In the genomic region with DNA sequence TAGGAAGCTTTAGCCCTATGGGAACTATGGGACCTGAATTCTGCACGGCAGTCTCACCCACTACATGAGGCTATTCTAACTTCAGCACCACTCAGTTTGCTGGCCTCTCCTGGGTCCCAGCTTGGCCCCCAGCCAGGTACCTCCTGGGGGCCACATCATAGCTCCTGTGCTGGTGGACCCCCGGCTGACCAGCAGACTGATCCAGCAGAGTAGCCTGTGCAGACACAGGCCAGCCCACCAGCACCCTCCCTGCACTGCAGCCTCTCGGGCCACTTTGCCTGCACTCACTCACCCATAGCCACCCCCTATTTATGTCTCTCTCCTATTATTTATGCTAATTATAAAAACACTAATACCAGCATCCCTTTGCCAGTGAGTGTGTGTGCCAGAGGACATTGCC, we compare ENCODE assay signal across 38 cellular contexts. TPM values are rescaled to one million over a fixed set of nuclear protein-coding genes. Genes with fewer than 3 reads are reported as not detected.
"Had no signal": no experiment of that assay in that cellular context is flagged by ENCODE, and none has a peak within 500 bp of the region (broad histone marks: within the 10 kb centered on the region; RNA-seq: fewer than 3 reads in every experiment).

No MANE protein-coding gene starts in this region.

- H3K27me3 Mint-ChIP-seq: activated CD4-positive, alpha-beta memory T cell treated with anti-CD3 and anti-CD28 coated beads, Interleukin-2, amount 10 ng/mL, durations not matched to agents 7 days and 5 days; activated CD4-positive, alpha-beta T cell treated with anti-CD3 and anti-CD28 coated beads for 36 hours; activated CD4-positive, alpha-beta T cell treated with anti-CD3 and anti-CD28 coated beads, Interleukin-2, amount 10 ng/mL, durations not matched to agents 7 days and 5 days; activated CD8-positive, alpha-beta memory T cell treated with anti-CD3 and anti-CD28 coated beads, Interleukin-2, amount 10 ng/mL, durations not matched to agents 7 days and 5 days; activated naive CD4-positive, alpha-beta T cell treated with anti-CD3 and anti-CD28 coated beads, Interleukin-2, amount 10 ng/mL, durations not matched to agents 7 days and 5 days; activated naive CD4-positive, alpha-beta T cell treated with anti-CD3 and anti-CD28 coated beads, Interleukin-2, amount 50 U/mL, for 24 hours; activated naive CD8-positive, alpha-beta T cell; activated naive CD8-positive, alpha-beta T cell treated with anti-CD3 and anti-CD28 coated beads, Interleukin-2, amount 10 ng/mL, durations not matched to agents 7 days and 5 days; activated naive CD8-positive, alpha-beta T cell treated with anti-CD3 and anti-CD28 coated beads, Interleukin-2, amount 50 U/mL, for 24 hours; activated T-cell treated with anti-CD3 and anti-CD28 coated beads, Interleukin-2, amount 50 U/mL, for 24 hours; brain; T-cell had no signal

- ATAC-seq: activated CD4-positive, alpha-beta T cell treated with anti-CD3 and anti-CD28 coated beads for 36 hours; activated CD4-positive, CD25-positive, alpha-beta regulatory T cell treated with anti-CD3 and anti-CD28 coated beads, Interleukin-2, amount 50 U/mL, for 24 hours; activated CD8-positive, alpha-beta memory T cell treated with anti-CD3 and anti-CD28 coated beads, Interleukin-2, amount 10 ng/mL, durations not matched to agents 7 days and 5 days; activated CD8-positive, alpha-beta T cell treated with anti-CD3 and anti-CD28 coated beads, Interleukin-2, amount 10 ng/mL, durations not matched to agents 7 days and 5 days; activated naive CD8-positive, alpha-beta T cell treated with anti-CD3 and anti-CD28 coated beads, Interleukin-2, amount 50 U/mL, for 24 hours; T-cell; WTC11 had no signal

- H3K9me3 ChIP-seq: ascending aorta, breast epithelium had no signal

- H3K4me3 Mint-ChIP-seq: activated CD4-positive, alpha-beta memory T cell treated with anti-CD3 and anti-CD28 coated beads, Interleukin-2, amount 10 ng/mL, durations not matched to agents 7 days and 5 days; activated CD4-positive, alpha-beta T cell treated with anti-CD3 and anti-CD28 coated beads for 36 hours; activated CD4-positive, alpha-beta T cell treated with anti-CD3 and anti-CD28 coated beads, Interleukin-2, amount 10 ng/mL, durations not matched to agents 7 days and 5 days; activated CD8-positive, alpha-beta memory T cell treated with anti-CD3 and anti-CD28 coated beads, Interleukin-2, amount 10 ng/mL, durations not matched to agents 7 days and 5 days; activated CD8-positive, alpha-beta T cell treated with anti-CD3 and anti-CD28 coated beads, Interleukin-2, amount 10 ng/mL, durations not matched to agents 7 days and 5 days; activated naive CD4-positive, alpha-beta T cell treated with anti-CD3 and anti-CD28 coated beads, Interleukin-2, amount 10 ng/mL, durations not matched to agents 7 days and 5 days; activated naive CD4-positive, alpha-beta T cell treated with anti-CD3 and anti-CD28 coated beads, Interleukin-2, amount 50 U/mL, for 24 hours; activated naive CD8-positive, alpha-beta T cell; activated naive CD8-positive, alpha-beta T cell treated with anti-CD3 and anti-CD28 coated beads, Interleukin-2, amount 10 ng/mL, durations not matched to agents 7 days and 5 days; activated naive CD8-positive, alpha-beta T cell treated with anti-CD3 and anti-CD28 coated beads, Interleukin-2, amount 50 U/mL, for 24 hours; activated T-cell treated with anti-CD3 and anti-CD28 coated beads, Interleukin-2, amount 50 U/mL, for 24 hours; brain; T-cell; T-helper 2 cell treated with Interferon-gamma antibody and Interleukin-4, amounts not matched to agents 5 μg/mL and 100 μg/mL, for 36 hours; WTC11 had no signal

- H3K36me3 Mint-ChIP-seq: activated CD8-positive, alpha-beta memory T cell treated with anti-CD3 and anti-CD28 coated beads, Interleukin-2, amount 10 ng/mL, durations not matched to agents 7 days and 5 days; activated naive CD4-positive, alpha-beta T cell treated with anti-CD3 and anti-CD28 coated beads, Interleukin-2, amount 10 ng/mL, durations not matched to agents 7 days and 5 days; activated naive CD4-positive, alpha-beta T cell treated with anti-CD3 and anti-CD28 coated beads, Interleukin-2, amount 50 U/mL, for 24 hours; activated naive CD8-positive, alpha-beta T cell; activated naive CD8-positive, alpha-beta T cell treated with anti-CD3 and anti-CD28 coated beads, Interleukin-2, amount 10 ng/mL, durations not matched to agents 7 days and 5 days; brain; T-cell had no signal

- H3K4me3 ChIP-seq: ascending aorta, breast epithelium had no signal

- H3K4me1 ChIP-seq: ascending aorta, breast epithelium had no signal

- H3K27ac ChIP-seq: ascending aorta, breast epithelium, WERI-Rb-1 had no signal

- H3K27ac Mint-ChIP-seq: activated CD4-positive, alpha-beta memory T cell treated with anti-CD3 and anti-CD28 coated beads, Interleukin-2, amount 10 ng/mL, durations not matched to agents 7 days and 5 days; activated CD4-positive, alpha-beta T cell treated with anti-CD3 and anti-CD28 coated beads for 36 hours; activated CD4-positive, alpha-beta T cell treated with anti-CD3 and anti-CD28 coated beads, Interleukin-2, amount 10 ng/mL, durations not matched to agents 7 days and 5 days; activated CD8-positive, alpha-beta memory T cell treated with anti-CD3 and anti-CD28 coated beads, Interleukin-2, amount 10 ng/mL, durations not matched to agents 7 days and 5 days; activated CD8-positive, alpha-beta T cell treated with anti-CD3 and anti-CD28 coated beads, Interleukin-2, amount 10 ng/mL, durations not matched to agents 7 days and 5 days; activated naive CD4-positive, alpha-beta T cell treated with anti-CD3 and anti-CD28 coated beads, Interleukin-2, amount 10 ng/mL, durations not matched to agents 7 days and 5 days; activated naive CD4-positive, alpha-beta T cell treated with anti-CD3 and anti-CD28 coated beads, Interleukin-2, amount 50 U/mL, for 24 hours; activated naive CD8-positive, alpha-beta T cell; activated naive CD8-positive, alpha-beta T cell treated with anti-CD3 and anti-CD28 coated beads, Interleukin-2, amount 10 ng/mL, durations not matched to agents 7 days and 5 days; activated naive CD8-positive, alpha-beta T cell treated with anti-CD3 and anti-CD28 coated beads, Interleukin-2, amount 50 U/mL, for 24 hours; activated T-cell treated with anti-CD3 and anti-CD28 coated beads, Interleukin-2, amount 50 U/mL, for 24 hours; activated T-helper 2 cell treated with anti-CD3 and anti-CD28 coated beads, Interferon-gamma antibody, Interleukin-2, Interleukin-4, amounts not matched to agents 10 μg/mL and 5 μg/mL and 100 μg/mL, durations not matched to agents 14 hours and 24 hours and 36 hours; brain; T-cell; T-helper 2 cell treated with Interferon-gamma antibody and Interleukin-4, amounts not matched to agents 5 μg/mL and 100 μg/mL, for 36 hours; WTC11 had no signal

- H3K36me3 ChIP-seq: ascending aorta, breast epithelium, WERI-Rb-1 had no signal

- DNase-seq: activated CD4-positive, alpha-beta memory T cell treated with anti-CD3 and anti-CD28 coated beads, Interleukin-2, amount 10 ng/mL, durations not matched to agents 7 days and 5 days; activated CD4-positive, alpha-beta T cell treated with anti-CD3 and anti-CD28 coated beads for 1 hour; activated CD4-positive, alpha-beta T cell treated with anti-CD3 and anti-CD28 coated beads for 36 hours; activated CD4-positive, alpha-beta T cell treated with anti-CD3 and anti-CD28 coated beads for 48 hours; activated CD4-positive, alpha-beta T cell treated with anti-CD3 and anti-CD28 coated beads, Interleukin-2, amount 10 ng/mL, durations not matched to agents 7 days and 5 days; activated CD4-positive, alpha-beta T cell treated with anti-CD3 and anti-CD28 coated beads, Interleukin-2, amount 50 U/mL, for 48 hours; activated CD4-positive, CD25-positive, alpha-beta regulatory T cell; activated CD8-positive, alpha-beta memory T cell treated with anti-CD3 and anti-CD28 coated beads for 24 hours; activated CD8-positive, alpha-beta memory T cell treated with anti-CD3 and anti-CD28 coated beads, Interleukin-2, amount 10 ng/mL, durations not matched to agents 7 days and 5 days; activated CD8-positive, alpha-beta memory T cell treated with anti-CD3 and anti-CD28 coated beads, Interleukin-2, amount 50 U/mL, for 48 hours; activated CD8-positive, alpha-beta T cell treated with anti-CD3 and anti-CD28 coated beads, Interleukin-2, amount 10 ng/mL, durations not matched to agents 7 days and 5 days; activated effector memory CD4-positive, alpha-beta T cell treated with Interleukin-2 at 50 U/mL for 16 hours; activated gamma-delta T cell; activated naive CD4-positive, alpha-beta T cell treated with anti-CD3 and anti-CD28 coated beads, Interleukin-2, amount 10 ng/mL, durations not matched to agents 7 days and 5 days; activated naive CD4-positive, alpha-beta T cell treated with Interleukin-2 at 50 U/mL for 16 hours; activated naive CD8-positive, alpha-beta T cell treated with anti-CD3 and anti-CD28 coated beads, Interleukin-2, amount 10 ng/mL, durations not matched to agents 7 days and 5 days; activated naive CD8-positive, alpha-beta T cell treated with anti-CD3 and anti-CD28 coated beads, Interleukin-2, amount 50 U/mL, for 24 hours; activated T-cell treated with anti-CD3 and anti-CD28 coated beads, Interleukin-2, amount 50 U/mL, for 24 hours; activated T-cell treated with anti-CD3 and anti-CD28 coated beads, Interleukin-2, amount 50 U/mL, for 48 hours; amygdala; anterior cingulate cortex; central memory CD4-positive, alpha-beta T cell; T-cell; T-helper 2 cell; T-helper 9 cell; WERI-Rb-1 had no signal

- H3K27me3 ChIP-seq: ascending aorta, breast epithelium had no signal

- H3K4me1 Mint-ChIP-seq: activated CD4-positive, alpha-beta memory T cell treated with anti-CD3 and anti-CD28 coated beads, Interleukin-2, amount 10 ng/mL, durations not matched to agents 7 days and 5 days; activated CD4-positive, alpha-beta T cell treated with anti-CD3 and anti-CD28 coated beads for 36 hours; activated CD4-positive, alpha-beta T cell treated with anti-CD3 and anti-CD28 coated beads, Interleukin-2, amount 10 ng/mL, durations not matched to agents 7 days and 5 days; activated CD8-positive, alpha-beta memory T cell treated with anti-CD3 and anti-CD28 coated beads, Interleukin-2, amount 10 ng/mL, durations not matched to agents 7 days and 5 days; activated naive CD4-positive, alpha-beta T cell treated with anti-CD3 and anti-CD28 coated beads, Interleukin-2, amount 10 ng/mL, durations not matched to agents 7 days and 5 days; activated naive CD4-positive, alpha-beta T cell treated with anti-CD3 and anti-CD28 coated beads, Interleukin-2, amount 50 U/mL, for 24 hours; activated naive CD8-positive, alpha-beta T cell treated with anti-CD3 and anti-CD28 coated beads, Interleukin-2, amount 10 ng/mL, durations not matched to agents 7 days and 5 days; activated naive CD8-positive, alpha-beta T cell treated with anti-CD3 and anti-CD28 coated beads, Interleukin-2, amount 50 U/mL, for 24 hours; brain; T-cell had no signal

RNA-seq across cellular contexts. Expression of a gene that starts 1.2 kb away (rescaled TPM):
- total RNA-seq: activated CD4-positive, alpha-beta memory T cell treated with anti-CD3 and anti-CD28 coated beads, Interleukin-2, amount 10 ng/mL, durations not matched to agents 7 days and 5 days; activated CD4-positive, alpha-beta T cell treated with anti-CD3 and anti-CD28 coated beads for 36 hours; activated CD4-positive, alpha-beta T cell treated with anti-CD3 and anti-CD28 coated beads, Interleukin-2, amount 10 ng/mL, durations not matched to agents 7 days and 5 days; activated CD8-positive, alpha-beta memory T cell treated with anti-CD3 and anti-CD28 coated beads, Interleukin-2, amount 10 ng/mL, durations not matched to agents 7 days and 5 days; activated CD8-positive, alpha-beta T cell treated with anti-CD3 and anti-CD28 coated beads, Interleukin-2, amount 10 ng/mL, durations not matched to agents 7 days and 5 days; activated naive CD8-positive, alpha-beta T cell treated with anti-CD3 and anti-CD28 coated beads, Interleukin-2, amount 10 ng/mL, durations not matched to agents 7 days and 5 days; activated T-helper 2 cell treated with anti-CD3 and anti-CD28 coated beads, Interferon-gamma antibody, Interleukin-2, Interleukin-4, amounts not matched to agents 10 μg/mL and 5 μg/mL and 100 μg/mL, durations not matched to agents 14 hours and 24 hours and 36 hours; breast epithelium; cardiac septum; cerebellum; T-cell; T-helper 1 cell treated with Interleukin-12 subunit alpha and Interleukin-12 subunit beta and Interleukin-4 antibody, amounts not matched to agents 30 ng/mL and 1 ng/mL, for 36 hours; WTC11 had no signal

RNA-seq across cellular contexts. Expression of a gene that starts 23.5 kb away (rescaled TPM):
- total RNA-seq: activated CD4-positive, alpha-beta memory T cell treated with anti-CD3 and anti-CD28 coated beads, Interleukin-2, amount 10 ng/mL, durations not matched to agents 7 days and 5 days; activated CD4-positive, alpha-beta T cell treated with anti-CD3 and anti-CD28 coated beads for 36 hours; activated CD4-positive, alpha-beta T cell treated with anti-CD3 and anti-CD28 coated beads, Interleukin-2, amount 10 ng/mL, durations not matched to agents 7 days and 5 days; activated CD8-positive, alpha-beta memory T cell treated with anti-CD3 and anti-CD28 coated beads, Interleukin-2, amount 10 ng/mL, durations not matched to agents 7 days and 5 days; activated CD8-positive, alpha-beta T cell treated with anti-CD3 and anti-CD28 coated beads, Interleukin-2, amount 10 ng/mL, durations not matched to agents 7 days and 5 days; activated naive CD8-positive, alpha-beta T cell treated with anti-CD3 and anti-CD28 coated beads, Interleukin-2, amount 10 ng/mL, durations not matched to agents 7 days and 5 days; activated T-helper 2 cell treated with anti-CD3 and anti-CD28 coated beads, Interferon-gamma antibody, Interleukin-2, Interleukin-4, amounts not matched to agents 10 μg/mL and 5 μg/mL and 100 μg/mL, durations not matched to agents 14 hours and 24 hours and 36 hours; ascending aorta; breast epithelium; cardiac septum; cerebellum; T-cell; T-helper 1 cell treated with Interleukin-12 subunit alpha and Interleukin-12 subunit beta and Interleukin-4 antibody, amounts not matched to agents 30 ng/mL and 1 ng/mL, for 36 hours; WTC11 had no signal

RNA-seq across cellular contexts. Expression of a gene that starts 34.7 kb away (rescaled TPM):
- total RNA-seq: activated CD4-positive, alpha-beta memory T cell treated with anti-CD3 and anti-CD28 coated beads, Interleukin-2, amount 10 ng/mL, durations not matched to agents 7 days and 5 days; activated CD4-positive, alpha-beta T cell treated with anti-CD3 and anti-CD28 coated beads for 36 hours; activated CD4-positive, alpha-beta T cell treated with anti-CD3 and anti-CD28 coated beads, Interleukin-2, amount 10 ng/mL, durations not matched to agents 7 days and 5 days; activated CD8-positive, alpha-beta memory T cell treated with anti-CD3 and anti-CD28 coated beads, Interleukin-2, amount 10 ng/mL, durations not matched to agents 7 days and 5 days; activated CD8-positive, alpha-beta T cell treated with anti-CD3 and anti-CD28 coated beads, Interleukin-2, amount 10 ng/mL, durations not matched to agents 7 days and 5 days; activated naive CD8-positive, alpha-beta T cell treated with anti-CD3 and anti-CD28 coated beads, Interleukin-2, amount 10 ng/mL, durations not matched to agents 7 days and 5 days; activated T-helper 2 cell treated with anti-CD3 and anti-CD28 coated beads, Interferon-gamma antibody, Interleukin-2, Interleukin-4, amounts not matched to agents 10 μg/mL and 5 μg/mL and 100 μg/mL, durations not matched to agents 14 hours and 24 hours and 36 hours; ascending aorta; breast epithelium; cardiac septum; cerebellum; T-cell; T-helper 1 cell treated with Interleukin-12 subunit alpha and Interleukin-12 subunit beta and Interleukin-4 antibody, amounts not matched to agents 30 ng/mL and 1 ng/mL, for 36 hours; WTC11 had no signal

RNA-seq across cellular contexts. Expression of a gene that starts 56.5 kb away (rescaled TPM):
- total RNA-seq: activated CD4-positive, alpha-beta memory T cell treated with anti-CD3 and anti-CD28 coated beads, Interleukin-2, amount 10 ng/mL, durations not matched to agents 7 days and 5 days; activated CD4-positive, alpha-beta T cell treated with anti-CD3 and anti-CD28 coated beads for 36 hours; activated CD4-positive, alpha-beta T cell treated with anti-CD3 and anti-CD28 coated beads, Interleukin-2, amount 10 ng/mL, durations not matched to agents 7 days and 5 days; activated CD8-positive, alpha-beta memory T cell treated with anti-CD3 and anti-CD28 coated beads, Interleukin-2, amount 10 ng/mL, durations not matched to agents 7 days and 5 days; activated CD8-positive, alpha-beta T cell treated with anti-CD3 and anti-CD28 coated beads, Interleukin-2, amount 10 ng/mL, durations not matched to agents 7 days and 5 days; activated naive CD8-positive, alpha-beta T cell treated with anti-CD3 and anti-CD28 coated beads, Interleukin-2, amount 10 ng/mL, durations not matched to agents 7 days and 5 days; activated T-helper 2 cell treated with anti-CD3 and anti-CD28 coated beads, Interferon-gamma antibody, Interleukin-2, Interleukin-4, amounts not matched to agents 10 μg/mL and 5 μg/mL and 100 μg/mL, durations not matched to agents 14 hours and 24 hours and 36 hours; ascending aorta; breast epithelium; cardiac septum; cerebellum; T-cell; T-helper 1 cell treated with Interleukin-12 subunit alpha and Interleukin-12 subunit beta and Interleukin-4 antibody, amounts not matched to agents 30 ng/mL and 1 ng/mL, for 36 hours; WTC11 had no signal

RNA-seq across cellular contexts. Expression of a gene that starts 56.6 kb away (rescaled TPM):
- total RNA-seq: activated CD4-positive, alpha-beta memory T cell treated with anti-CD3 and anti-CD28 coated beads, Interleukin-2, amount 10 ng/mL, durations not matched to agents 7 days and 5 days; activated CD4-positive, alpha-beta T cell treated with anti-CD3 and anti-CD28 coated beads for 36 hours; activated CD4-positive, alpha-beta T cell treated with anti-CD3 and anti-CD28 coated beads, Interleukin-2, amount 10 ng/mL, durations not matched to agents 7 days and 5 days; activated CD8-positive, alpha-beta memory T cell treated with anti-CD3 and anti-CD28 coated beads, Interleukin-2, amount 10 ng/mL, durations not matched to agents 7 days and 5 days; activated CD8-positive, alpha-beta T cell treated with anti-CD3 and anti-CD28 coated beads, Interleukin-2, amount 10 ng/mL, durations not matched to agents 7 days and 5 days; activated naive CD8-positive, alpha-beta T cell treated with anti-CD3 and anti-CD28 coated beads, Interleukin-2, amount 10 ng/mL, durations not matched to agents 7 days and 5 days; activated T-helper 2 cell treated with anti-CD3 and anti-CD28 coated beads, Interferon-gamma antibody, Interleukin-2, Interleukin-4, amounts not matched to agents 10 μg/mL and 5 μg/mL and 100 μg/mL, durations not matched to agents 14 hours and 24 hours and 36 hours; ascending aorta; breast epithelium; cardiac septum; cerebellum; T-cell; T-helper 1 cell treated with Interleukin-12 subunit alpha and Interleukin-12 subunit beta and Interleukin-4 antibody, amounts not matched to agents 30 ng/mL and 1 ng/mL, for 36 hours; WTC11 had no signal
